In the genomic region with DNA sequence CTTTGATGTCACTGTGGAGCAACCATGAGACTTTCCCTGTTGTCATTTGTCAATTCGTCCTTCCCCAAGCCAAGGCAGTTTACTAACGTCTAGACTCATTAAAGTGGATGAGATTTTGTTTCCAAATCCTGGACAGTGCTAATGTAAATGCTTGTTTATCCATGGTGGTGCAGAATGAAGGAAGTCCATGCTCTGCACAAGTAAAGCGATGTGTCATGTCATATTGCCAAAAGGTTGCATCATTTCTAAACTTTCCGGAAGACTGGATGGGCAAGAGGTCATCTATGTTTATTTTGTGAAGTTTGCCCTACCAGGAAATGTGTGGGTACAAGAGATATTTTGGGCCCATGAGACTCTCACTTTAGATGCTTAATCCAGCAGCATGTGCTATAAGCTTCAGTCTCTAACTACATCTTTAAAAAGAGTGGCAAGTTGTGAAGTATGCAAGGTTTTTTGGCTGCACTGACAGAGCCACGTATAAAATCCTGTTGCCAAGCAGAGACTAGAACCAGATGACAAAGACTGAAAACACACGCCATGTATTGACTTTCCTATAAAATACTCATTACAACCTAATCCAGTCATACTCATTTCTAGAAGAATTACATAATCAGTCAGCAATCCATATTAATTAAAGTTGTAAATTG, we compare ENCODE assay signal across 1 cellular context.
A peak's percentile ranks its signal among the peaks of the same experiment; 100 is the strongest.
TF ChIP-seq lines count a peak whose summit lies in the region.

No MANE protein-coding gene starts in this region.

TF ChIP-seq in K562, 482 proteins besides CTCF, POLR2A, EP300 and RAD21 (continued from another document and continues in another):
- TF ChIP-seq, protein P1, sequence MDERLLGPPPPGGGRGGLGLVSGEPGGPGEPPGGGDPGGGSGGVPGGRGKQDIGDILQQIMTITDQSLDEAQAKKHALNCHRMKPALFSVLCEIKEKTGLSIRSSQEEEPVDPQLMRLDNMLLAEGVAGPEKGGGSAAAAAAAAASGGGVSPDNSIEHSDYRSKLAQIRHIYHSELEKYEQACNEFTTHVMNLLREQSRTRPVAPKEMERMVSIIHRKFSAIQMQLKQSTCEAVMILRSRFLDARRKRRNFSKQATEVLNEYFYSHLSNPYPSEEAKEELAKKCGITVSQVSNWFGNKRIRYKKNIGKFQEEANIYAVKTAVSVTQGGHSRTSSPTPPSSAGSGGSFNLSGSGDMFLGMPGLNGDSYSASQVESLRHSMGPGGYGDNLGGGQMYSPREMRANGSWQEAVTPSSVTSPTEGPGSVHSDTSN (CRISPR knock-in tag; IDR thresholded peaks at IDR 0.05; ENCODE audit: low read depth): no peak
- TF ChIP-seq, protein P1 (tag; conservative IDR thresholded peaks at IDR 0.05; ENCODE audit: low read depth): peak; percentile 31; the same call in 1 of the 2 replicates
- peak; percentile 93 for TF ChIP-seq CXXC5 (CRISPR knock-in tag; IDR thresholded peaks at IDR 0.05)
- TF ChIP-seq XRCC3 (IDR thresholded peaks at IDR 0.05): no peak
- TF ChIP-seq NRF1 (conservative IDR thresholded peaks at IDR 0.05 in 1 of 2, IDR thresholded peaks at IDR 0.05 in 1 of 2): no peak; a peak in 1 of 4 replicates
- TF ChIP-seq SMARCC2 (IDR thresholded peaks at IDR 0.05; ENCODE audit: low read depth): peak; percentile 45; the same call in 1 of the 2 replicates
- peak; percentile 100 for TF ChIP-seq CEBPG (CRISPR knock-in tag; IDR thresholded peaks at IDR 0.05)
- TF ChIP-seq CEBPG (tag; conservative IDR thresholded peaks at IDR 0.05 in 1 of 2, IDR thresholded peaks at IDR 0.05 in 1 of 2): peak; percentile 99 to 100
- no peak for TF ChIP-seq POLR2AphosphoS2 (IDR thresholded peaks at IDR 0.05; ENCODE audit: low read length)
- TF ChIP-seq, protein P2, sequence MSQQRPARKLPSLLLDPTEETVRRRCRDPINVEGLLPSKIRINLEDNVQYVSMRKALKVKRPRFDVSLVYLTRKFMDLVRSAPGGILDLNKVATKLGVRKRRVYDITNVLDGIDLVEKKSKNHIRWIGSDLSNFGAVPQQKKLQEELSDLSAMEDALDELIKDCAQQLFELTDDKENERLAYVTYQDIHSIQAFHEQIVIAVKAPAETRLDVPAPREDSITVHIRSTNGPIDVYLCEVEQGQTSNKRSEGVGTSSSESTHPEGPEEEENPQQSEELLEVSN (IDR thresholded peaks at IDR 0.05; ENCODE audit: borderline replicate concordance in 1 of 2, extremely low read depth in 1 of 2, insufficient read depth in 1 of 2, insufficient read length in 1 of 2, low read depth in 1 of 2, low read length in 1 of 2, poor library complexity in 1 of 2, severe bottlenecking in 1 of 2): peak in 1 of 2 experiments; percentile 24
- TF ChIP-seq CCNT2 (IDR thresholded peaks at IDR 0.05; ENCODE audit: borderline replicate concordance, extremely low read depth, insufficient read length, low read depth, low read length): no peak
- TF ChIP-seq, protein P3, sequence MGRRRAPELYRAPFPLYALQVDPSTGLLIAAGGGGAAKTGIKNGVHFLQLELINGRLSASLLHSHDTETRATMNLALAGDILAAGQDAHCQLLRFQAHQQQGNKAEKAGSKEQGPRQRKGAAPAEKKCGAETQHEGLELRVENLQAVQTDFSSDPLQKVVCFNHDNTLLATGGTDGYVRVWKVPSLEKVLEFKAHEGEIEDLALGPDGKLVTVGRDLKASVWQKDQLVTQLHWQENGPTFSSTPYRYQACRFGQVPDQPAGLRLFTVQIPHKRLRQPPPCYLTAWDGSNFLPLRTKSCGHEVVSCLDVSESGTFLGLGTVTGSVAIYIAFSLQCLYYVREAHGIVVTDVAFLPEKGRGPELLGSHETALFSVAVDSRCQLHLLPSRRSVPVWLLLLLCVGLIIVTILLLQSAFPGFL (CRISPR knock-in tag; IDR thresholded peaks at IDR 0.05): no peak
- no peak for TF ChIP-seq RBBP5 (IDR thresholded peaks at IDR 0.05; ENCODE audit: borderline replicate concordance, insufficient read depth, low read length, poor library complexity, severe bottlenecking)
- TF ChIP-seq SRSF7 (optimal IDR thresholded peaks at IDR 0.05; ENCODE audit: low read depth, low read length): no peak
- no peak for TF ChIP-seq EZH2 (IDR thresholded peaks at IDR 0.05; ENCODE audit: borderline replicate concordance, low read depth, low read length)
- TF ChIP-seq, protein P4, sequence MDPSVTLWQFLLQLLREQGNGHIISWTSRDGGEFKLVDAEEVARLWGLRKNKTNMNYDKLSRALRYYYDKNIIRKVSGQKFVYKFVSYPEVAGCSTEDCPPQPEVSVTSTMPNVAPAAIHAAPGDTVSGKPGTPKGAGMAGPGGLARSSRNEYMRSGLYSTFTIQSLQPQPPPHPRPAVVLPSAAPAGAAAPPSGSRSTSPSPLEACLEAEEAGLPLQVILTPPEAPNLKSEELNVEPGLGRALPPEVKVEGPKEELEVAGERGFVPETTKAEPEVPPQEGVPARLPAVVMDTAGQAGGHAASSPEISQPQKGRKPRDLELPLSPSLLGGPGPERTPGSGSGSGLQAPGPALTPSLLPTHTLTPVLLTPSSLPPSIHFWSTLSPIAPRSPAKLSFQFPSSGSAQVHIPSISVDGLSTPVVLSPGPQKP (CRISPR knock-in tag; IDR thresholded peaks at IDR 0.05): no peak
- TF ChIP-seq ATF7 (IDR thresholded peaks at IDR 0.05): peak; percentile 97
- 0 out of 2 replicates have a peak, but pooled peaks have one; percentile 65 for TF ChIP-seq DIDO1 (tag; IDR thresholded peaks at IDR 0.05; ENCODE audit: low read depth)
- TF ChIP-seq, protein P5, sequence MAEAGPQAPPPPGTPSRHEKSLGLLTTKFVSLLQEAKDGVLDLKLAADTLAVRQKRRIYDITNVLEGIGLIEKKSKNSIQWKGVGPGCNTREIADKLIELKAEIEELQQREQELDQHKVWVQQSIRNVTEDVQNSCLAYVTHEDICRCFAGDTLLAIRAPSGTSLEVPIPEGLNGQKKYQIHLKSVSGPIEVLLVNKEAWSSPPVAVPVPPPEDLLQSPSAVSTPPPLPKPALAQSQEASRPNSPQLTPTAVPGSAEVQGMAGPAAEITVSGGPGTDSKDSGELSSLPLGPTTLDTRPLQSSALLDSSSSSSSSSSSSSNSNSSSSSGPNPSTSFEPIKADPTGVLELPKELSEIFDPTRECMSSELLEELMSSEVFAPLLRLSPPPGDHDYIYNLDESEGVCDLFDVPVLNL (CRISPR knock-in tag; IDR thresholded peaks at IDR 0.05; ENCODE audit: low read depth): no peak
- TF ChIP-seq NFIC (IDR thresholded peaks at IDR 0.05): peak; percentile 26; the same call in 1 of the 2 replicates
- no peak for TF ChIP-seq GABPB1 (CRISPR knock-in tag; IDR thresholded peaks at IDR 0.05)
- TF ChIP-seq POLR2B (IDR thresholded peaks at IDR 0.05; ENCODE audit: low read depth, partially characterized antibody): no peak
- TF ChIP-seq HNRNPL (IDR thresholded peaks at IDR 0.05; ENCODE audit: low read depth, low read length): no peak
- TF ChIP-seq, protein P6, sequence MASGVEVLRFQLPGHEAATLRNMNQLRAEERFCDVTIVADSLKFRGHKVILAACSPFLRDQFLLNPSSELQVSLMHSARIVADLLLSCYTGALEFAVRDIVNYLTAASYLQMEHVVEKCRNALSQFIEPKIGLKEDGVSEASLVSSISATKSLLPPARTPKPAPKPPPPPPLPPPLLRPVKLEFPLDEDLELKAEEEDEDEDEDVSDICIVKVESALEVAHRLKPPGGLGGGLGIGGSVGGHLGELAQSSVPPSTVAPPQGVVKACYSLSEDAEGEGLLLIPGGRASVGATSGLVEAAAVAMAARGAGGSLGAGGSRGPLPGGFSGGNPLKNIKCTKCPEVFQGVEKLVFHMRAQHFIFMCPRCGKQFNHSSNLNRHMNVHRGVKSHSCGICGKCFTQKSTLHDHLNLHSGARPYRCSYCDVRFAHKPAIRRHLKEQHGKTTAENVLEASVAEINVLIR (CRISPR knock-in tag; IDR thresholded peaks at IDR 0.05): peak; percentile 61
- TF ChIP-seq MIER1 (IDR thresholded peaks at IDR 0.05; ENCODE audit: low read depth): no peak
- TF ChIP-seq PCBP1 (IDR thresholded peaks at IDR 0.05; ENCODE audit: low read depth, low read length, poor library complexity, severe bottlenecking): no peak
- no peak for TF ChIP-seq KLF16 (IDR thresholded peaks at IDR 0.05)
- TF ChIP-seq SUPT5H (IDR thresholded peaks at IDR 0.05): no peak
- no peak for TF ChIP-seq NR2C2 (CRISPR knock-in tag; IDR thresholded peaks at IDR 0.05)
- peak; percentile 94 for TF ChIP-seq NR2C2 (tag; IDR thresholded peaks at IDR 0.05)
- TF ChIP-seq, protein P7, sequence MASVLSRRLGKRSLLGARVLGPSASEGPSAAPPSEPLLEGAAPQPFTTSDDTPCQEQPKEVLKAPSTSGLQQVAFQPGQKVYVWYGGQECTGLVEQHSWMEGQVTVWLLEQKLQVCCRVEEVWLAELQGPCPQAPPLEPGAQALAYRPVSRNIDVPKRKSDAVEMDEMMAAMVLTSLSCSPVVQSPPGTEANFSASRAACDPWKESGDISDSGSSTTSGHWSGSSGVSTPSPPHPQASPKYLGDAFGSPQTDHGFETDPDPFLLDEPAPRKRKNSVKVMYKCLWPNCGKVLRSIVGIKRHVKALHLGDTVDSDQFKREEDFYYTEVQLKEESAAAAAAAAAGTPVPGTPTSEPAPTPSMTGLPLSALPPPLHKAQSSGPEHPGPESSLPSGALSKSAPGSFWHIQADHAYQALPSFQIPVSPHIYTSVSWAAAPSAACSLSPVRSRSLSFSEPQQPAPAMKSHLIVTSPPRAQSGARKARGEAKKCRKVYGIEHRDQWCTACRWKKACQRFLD (CRISPR knock-in tag; IDR thresholded peaks at IDR 0.05): peak; percentile 96
- TF ChIP-seq, protein P8, sequence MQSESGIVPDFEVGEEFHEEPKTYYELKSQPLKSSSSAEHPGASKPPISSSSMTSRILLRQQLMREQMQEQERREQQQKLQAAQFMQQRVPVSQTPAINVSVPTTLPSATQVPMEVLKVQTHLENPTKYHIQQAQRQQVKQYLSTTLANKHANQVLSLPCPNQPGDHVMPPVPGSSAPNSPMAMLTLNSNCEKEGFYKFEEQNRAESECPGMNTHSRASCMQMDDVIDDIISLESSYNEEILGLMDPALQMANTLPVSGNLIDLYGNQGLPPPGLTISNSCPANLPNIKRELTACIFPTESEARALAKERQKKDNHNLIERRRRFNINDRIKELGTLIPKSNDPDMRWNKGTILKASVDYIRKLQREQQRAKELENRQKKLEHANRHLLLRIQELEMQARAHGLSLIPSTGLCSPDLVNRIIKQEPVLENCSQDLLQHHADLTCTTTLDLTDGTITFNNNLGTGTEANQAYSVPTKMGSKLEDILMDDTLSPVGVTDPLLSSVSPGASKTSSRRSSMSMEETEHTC (IDR thresholded peaks at IDR 0.05): no peak
- TF ChIP-seq HNRNPUL1 (IDR thresholded peaks at IDR 0.05; ENCODE audit: low read length): no peak
- peak; percentile 55 for TF ChIP-seq BCL6 (CRISPR knock-in tag; IDR thresholded peaks at IDR 0.05)
- no peak for TF ChIP-seq FOXJ3 (CRISPR knock-in tag; IDR thresholded peaks at IDR 0.05)
- peak; percentile 90 for TF ChIP-seq ETV5 (CRISPR knock-in tag; IDR thresholded peaks at IDR 0.05; ENCODE audit: low read depth)
- TF ChIP-seq SIN3A (IDR thresholded peaks at IDR 0.05; ENCODE audit: borderline replicate concordance in 2 of 2, control insufficient read depth in 1 of 2, low read depth in 2 of 2, low read length in 2 of 2): no peak
- no peak for TF ChIP-seq SP2 (IDR thresholded peaks at IDR 0.05; ENCODE audit: extremely low read depth, low read depth, low read length, poor library complexity, severe bottlenecking)
- no peak for TF ChIP-seq CAMTA2 (CRISPR knock-in tag; conservative IDR thresholded peaks at IDR 0.05)
- TF ChIP-seq, protein P9, sequence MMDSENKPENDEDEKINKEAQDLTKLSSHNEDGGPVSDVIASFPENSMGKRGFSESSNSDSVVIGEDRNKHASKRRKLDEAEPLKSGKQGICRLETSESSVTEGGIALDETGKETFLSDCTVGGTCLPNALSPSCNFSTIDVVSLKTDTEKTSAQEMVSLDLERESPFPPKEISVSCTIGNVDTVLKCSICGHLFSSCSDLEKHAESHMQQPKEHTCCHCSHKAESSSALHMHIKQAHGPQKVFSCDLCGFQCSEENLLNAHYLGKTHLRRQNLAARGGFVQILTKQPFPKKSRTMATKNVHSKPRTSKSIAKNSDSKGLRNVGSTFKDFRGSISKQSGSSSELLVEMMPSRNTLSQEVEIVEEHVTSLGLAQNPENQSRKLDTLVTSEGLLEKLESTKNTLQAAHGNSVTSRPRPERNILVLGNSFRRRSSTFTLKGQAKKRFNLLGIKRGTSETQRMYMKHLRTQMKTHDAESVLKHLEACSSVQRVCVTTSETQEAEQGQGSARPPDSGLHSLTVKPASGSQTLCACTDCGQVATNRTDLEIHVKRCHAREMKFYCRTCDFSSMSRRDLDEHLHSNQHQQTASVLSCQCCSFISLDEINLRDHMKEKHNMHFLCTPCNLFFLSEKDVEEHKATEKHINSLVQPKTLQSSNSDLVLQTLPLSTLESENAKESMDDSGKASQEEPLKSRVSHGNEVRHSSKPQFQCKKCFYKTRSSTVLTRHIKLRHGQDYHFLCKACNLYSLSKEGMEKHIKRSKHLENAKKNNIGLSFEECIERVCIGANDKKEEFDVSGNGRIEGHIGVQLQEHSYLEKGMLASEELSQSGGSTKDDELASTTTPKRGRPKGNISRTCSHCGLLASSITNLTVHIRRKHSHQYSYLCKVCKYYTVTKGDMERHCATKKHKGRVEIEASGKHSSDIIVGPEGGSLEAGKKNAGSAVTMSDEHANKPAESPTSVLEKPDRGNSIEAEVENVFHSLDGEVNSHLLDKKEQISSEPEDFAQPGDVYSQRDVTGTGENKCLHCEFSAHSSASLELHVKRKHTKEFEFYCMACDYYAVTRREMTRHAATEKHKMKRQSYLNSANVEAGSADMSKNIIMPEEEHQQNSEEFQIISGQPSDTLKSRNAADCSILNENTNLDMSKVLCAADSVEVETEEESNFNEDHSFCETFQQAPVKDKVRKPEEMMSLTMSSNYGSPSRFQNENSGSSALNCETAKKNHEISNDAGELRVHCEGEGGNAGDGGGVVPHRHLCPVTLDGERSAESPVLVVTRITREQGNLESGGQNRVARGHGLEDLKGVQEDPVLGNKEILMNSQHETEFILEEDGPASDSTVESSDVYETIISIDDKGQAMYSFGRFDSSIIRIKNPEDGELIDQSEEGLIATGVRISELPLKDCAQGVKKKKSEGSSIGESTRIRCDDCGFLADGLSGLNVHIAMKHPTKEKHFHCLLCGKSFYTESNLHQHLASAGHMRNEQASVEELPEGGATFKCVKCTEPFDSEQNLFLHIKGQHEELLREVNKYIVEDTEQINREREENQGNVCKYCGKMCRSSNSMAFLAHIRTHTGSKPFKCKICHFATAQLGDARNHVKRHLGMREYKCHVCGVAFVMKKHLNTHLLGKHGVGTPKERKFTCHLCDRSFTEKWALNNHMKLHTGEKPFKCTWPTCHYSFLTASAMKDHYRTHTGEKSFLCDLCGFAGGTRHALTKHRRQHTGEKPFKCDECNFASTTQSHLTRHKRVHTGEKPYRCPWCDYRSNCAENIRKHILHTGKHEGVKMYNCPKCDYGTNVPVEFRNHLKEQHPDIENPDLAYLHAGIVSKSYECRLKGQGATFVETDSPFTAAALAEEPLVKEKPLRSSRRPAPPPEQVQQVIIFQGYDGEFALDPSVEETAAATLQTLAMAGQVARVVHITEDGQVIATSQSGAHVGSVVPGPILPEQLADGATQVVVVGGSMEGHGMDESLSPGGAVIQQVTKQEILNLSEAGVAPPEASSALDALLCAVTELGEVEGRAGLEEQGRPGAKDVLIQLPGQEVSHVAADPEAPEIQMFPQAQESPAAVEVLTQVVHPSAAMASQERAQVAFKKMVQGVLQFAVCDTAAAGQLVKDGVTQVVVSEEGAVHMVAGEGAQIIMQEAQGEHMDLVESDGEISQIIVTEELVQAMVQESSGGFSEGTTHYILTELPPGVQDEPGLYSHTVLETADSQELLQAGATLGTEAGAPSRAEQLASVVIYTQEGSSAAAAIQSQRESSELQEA (IDR thresholded peaks at IDR 0.05; ENCODE audit: low read depth): no peak
